In the genomic region with DNA sequence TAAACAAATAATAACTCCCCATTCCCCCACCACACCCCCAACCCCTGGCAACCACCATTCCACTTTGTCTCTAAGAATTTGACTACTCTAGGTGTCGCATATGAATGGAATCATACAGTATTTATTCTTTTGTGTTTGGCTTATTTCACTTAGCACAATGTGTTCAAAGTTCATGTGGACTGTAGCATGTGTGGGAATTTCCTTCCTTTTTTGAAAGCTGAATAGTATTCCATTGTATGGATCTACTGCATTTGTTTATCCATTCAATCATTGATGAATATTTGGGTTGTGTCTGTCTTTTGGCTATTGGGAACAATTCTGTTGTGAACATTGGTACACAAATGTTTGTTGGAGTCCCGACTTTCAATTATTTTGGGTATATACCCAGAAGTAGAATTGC, we compare ENCODE assay signal across 1 cellular context.
TF ChIP-seq lines count a peak whose summit lies in the region.

No MANE protein-coding gene starts in this region.

TF ChIP-seq in HepG2, 621 proteins besides CTCF, POLR2A, EP300 and RAD21 (continued from another document and continues in another):
- TF ChIP-seq, protein P1, sequence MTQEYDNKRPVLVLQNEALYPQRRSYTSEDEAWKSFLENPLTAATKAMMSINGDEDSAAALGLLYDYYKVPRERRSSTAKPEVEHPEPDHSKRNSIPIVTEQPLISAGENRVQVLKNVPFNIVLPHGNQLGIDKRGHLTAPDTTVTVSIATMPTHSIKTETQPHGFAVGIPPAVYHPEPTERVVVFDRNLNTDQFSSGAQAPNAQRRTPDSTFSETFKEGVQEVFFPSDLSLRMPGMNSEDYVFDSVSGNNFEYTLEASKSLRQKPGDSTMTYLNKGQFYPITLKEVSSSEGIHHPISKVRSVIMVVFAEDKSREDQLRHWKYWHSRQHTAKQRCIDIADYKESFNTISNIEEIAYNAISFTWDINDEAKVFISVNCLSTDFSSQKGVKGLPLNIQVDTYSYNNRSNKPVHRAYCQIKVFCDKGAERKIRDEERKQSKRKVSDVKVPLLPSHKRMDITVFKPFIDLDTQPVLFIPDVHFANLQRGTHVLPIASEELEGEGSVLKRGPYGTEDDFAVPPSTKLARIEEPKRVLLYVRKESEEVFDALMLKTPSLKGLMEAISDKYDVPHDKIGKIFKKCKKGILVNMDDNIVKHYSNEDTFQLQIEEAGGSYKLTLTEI (CRISPR knock-in tag; conservative IDR thresholded peaks at IDR 0.05) = no peak
- TF ChIP-seq SAP130 (CRISPR knock-in tag; IDR thresholded peaks at IDR 0.05; ENCODE audit: low read depth) = peak; percentile 73
- no peak for TF ChIP-seq ZNF263 (CRISPR knock-in tag; IDR thresholded peaks at IDR 0.05)
- TF ChIP-seq ZIK1 (CRISPR knock-in tag; IDR thresholded peaks at IDR 0.05; ENCODE audit: borderline replicate concordance, low read depth) = no peak
- TF ChIP-seq NFIC (IDR thresholded peaks at IDR 0.05; ENCODE audit: low read length) = 0 out of 2 replicates have a peak, but pooled peaks have one; percentile 29
- TF ChIP-seq ATF1 (CRISPR knock-in tag; IDR thresholded peaks at IDR 0.05) = no peak
- no peak for TF ChIP-seq SNRNP70 (IDR thresholded peaks at IDR 0.05; ENCODE audit: low read depth, low read length)
- TF ChIP-seq ERF (CRISPR knock-in tag; IDR thresholded peaks at IDR 0.05) = no peak; the same call in 1 of the 2 replicates
- no peak for TF ChIP-seq MAZ (IDR thresholded peaks at IDR 0.05; ENCODE audit: borderline replicate concordance, low read depth, low read length)
- no peak for TF ChIP-seq MAZ (CRISPR knock-in tag; IDR thresholded peaks at IDR 0.05; ENCODE audit: low read depth)
- no peak for TF ChIP-seq TFE3 (CRISPR knock-in tag; IDR thresholded peaks at IDR 0.05)
- TF ChIP-seq SUZ12 (IDR thresholded peaks at IDR 0.05; ENCODE audit: low read depth, low read length) = no peak
- no peak for TF ChIP-seq ZNF232 (CRISPR knock-in tag; IDR thresholded peaks at IDR 0.05; ENCODE audit: borderline replicate concordance)
- TF ChIP-seq NKX3-1 (CRISPR knock-in tag; IDR thresholded peaks at IDR 0.05) = no peak
- TF ChIP-seq, protein P2, sequence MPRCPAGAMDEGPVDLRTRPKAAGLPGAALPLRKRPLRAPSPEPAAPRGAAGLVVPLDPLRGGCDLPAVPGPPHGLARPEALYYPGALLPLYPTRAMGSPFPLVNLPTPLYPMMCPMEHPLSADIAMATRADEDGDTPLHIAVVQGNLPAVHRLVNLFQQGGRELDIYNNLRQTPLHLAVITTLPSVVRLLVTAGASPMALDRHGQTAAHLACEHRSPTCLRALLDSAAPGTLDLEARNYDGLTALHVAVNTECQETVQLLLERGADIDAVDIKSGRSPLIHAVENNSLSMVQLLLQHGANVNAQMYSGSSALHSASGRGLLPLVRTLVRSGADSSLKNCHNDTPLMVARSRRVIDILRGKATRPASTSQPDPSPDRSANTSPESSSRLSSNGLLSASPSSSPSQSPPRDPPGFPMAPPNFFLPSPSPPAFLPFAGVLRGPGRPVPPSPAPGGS (CRISPR knock-in tag; IDR thresholded peaks at IDR 0.05) = no peak
- TF ChIP-seq ZSCAN5A (CRISPR knock-in tag; IDR thresholded peaks at IDR 0.05; ENCODE audit: borderline replicate concordance) = no peak
- TF ChIP-seq MTF1 (CRISPR knock-in tag; IDR thresholded peaks at IDR 0.05) = no peak
- no peak for TF ChIP-seq RAD51 (IDR thresholded peaks at IDR 0.05; ENCODE audit: borderline replicate concordance)
- no peak for TF ChIP-seq REXO4 (CRISPR knock-in tag; IDR thresholded peaks at IDR 0.05; ENCODE audit: borderline replicate concordance)
- no peak for TF ChIP-seq LBX2 (CRISPR knock-in tag; IDR thresholded peaks at IDR 0.05; ENCODE audit: borderline replicate concordance)
- peak; percentile 26; the same call in 1 of the 2 replicates for TF ChIP-seq ZMYM3 (CRISPR knock-in tag; IDR thresholded peaks at IDR 0.05)
- TF ChIP-seq THAP7 (CRISPR knock-in tag; IDR thresholded peaks at IDR 0.05) = no peak
- peak; percentile 63; the same call in 1 of the 2 replicates for TF ChIP-seq RXRB (CRISPR knock-in tag; IDR thresholded peaks at IDR 0.05; ENCODE audit: borderline replicate concordance)
- no peak for TF ChIP-seq HOXA7 (CRISPR knock-in tag; IDR thresholded peaks at IDR 0.05)
- TF ChIP-seq SIN3A (IDR thresholded peaks at IDR 0.05; ENCODE audit: borderline replicate concordance, low read depth, low read length) = no peak
- TF ChIP-seq SALL1 (CRISPR knock-in tag; IDR thresholded peaks at IDR 0.05) = no peak; the same call in 1 of the 2 replicates
- TF ChIP-seq JARID2 (CRISPR knock-in tag; IDR thresholded peaks at IDR 0.05; ENCODE audit: insufficient replicate concordance) = no peak
- no peak for TF ChIP-seq SMARCC2 (IDR thresholded peaks at IDR 0.05)
- no peak for TF ChIP-seq ZC3H13 (CRISPR knock-in tag; IDR thresholded peaks at IDR 0.05)
- TF ChIP-seq, protein P3, sequence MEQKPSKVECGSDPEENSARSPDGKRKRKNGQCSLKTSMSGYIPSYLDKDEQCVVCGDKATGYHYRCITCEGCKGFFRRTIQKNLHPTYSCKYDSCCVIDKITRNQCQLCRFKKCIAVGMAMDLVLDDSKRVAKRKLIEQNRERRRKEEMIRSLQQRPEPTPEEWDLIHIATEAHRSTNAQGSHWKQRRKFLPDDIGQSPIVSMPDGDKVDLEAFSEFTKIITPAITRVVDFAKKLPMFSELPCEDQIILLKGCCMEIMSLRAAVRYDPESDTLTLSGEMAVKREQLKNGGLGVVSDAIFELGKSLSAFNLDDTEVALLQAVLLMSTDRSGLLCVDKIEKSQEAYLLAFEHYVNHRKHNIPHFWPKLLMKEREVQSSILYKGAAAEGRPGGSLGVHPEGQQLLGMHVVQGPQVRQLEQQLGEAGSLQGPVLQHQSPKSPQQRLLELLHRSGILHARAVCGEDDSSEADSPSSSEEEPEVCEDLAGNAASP (CRISPR knock-in tag; IDR thresholded peaks at IDR 0.05; ENCODE audit: borderline replicate concordance) = peak; percentile 18; the same call in 1 of the 2 replicates
- no peak for TF ChIP-seq SRSF9 (IDR thresholded peaks at IDR 0.05; ENCODE audit: borderline replicate concordance, insufficient read depth, low read depth, low read length, poor library complexity, severe bottlenecking)
- no peak for TF ChIP-seq ZNF790 (CRISPR knock-in tag; IDR thresholded peaks at IDR 0.05; ENCODE audit: borderline replicate concordance)
- TF ChIP-seq ZNF124 (CRISPR knock-in tag; IDR thresholded peaks at IDR 0.05) = no peak
- TF ChIP-seq ZNF563 (CRISPR knock-in tag; IDR thresholded peaks at IDR 0.05) = no peak
- TF ChIP-seq KDM3A (CRISPR knock-in tag; IDR thresholded peaks at IDR 0.05; ENCODE audit: low read depth) = no peak
- no peak for TF ChIP-seq ZNF607 (CRISPR knock-in tag; IDR thresholded peaks at IDR 0.05; ENCODE audit: borderline replicate concordance)
- peak; percentile 44; the same call in 1 of the 2 replicates for TF ChIP-seq FOXK1 (CRISPR knock-in tag; IDR thresholded peaks at IDR 0.05; ENCODE audit: borderline replicate concordance, low read depth)
- TF ChIP-seq ZBTB4 (CRISPR knock-in tag; IDR thresholded peaks at IDR 0.05; ENCODE audit: borderline replicate concordance) = no peak
- TF ChIP-seq ZNF616 (CRISPR knock-in tag; IDR thresholded peaks at IDR 0.05; ENCODE audit: low read depth) = no peak
- TF ChIP-seq ZNF296 (CRISPR knock-in tag; conservative IDR thresholded peaks at IDR 0.05) = no peak
- no peak for TF ChIP-seq ZNF703 (CRISPR knock-in tag; IDR thresholded peaks at IDR 0.05; ENCODE audit: borderline replicate concordance)
- TF ChIP-seq MTA1 (CRISPR knock-in tag; IDR thresholded peaks at IDR 0.05; ENCODE audit: borderline replicate concordance) = no peak
- TF ChIP-seq TP53 (CRISPR knock-in tag; conservative IDR thresholded peaks at IDR 0.05) = no peak
- no peak for TF ChIP-seq DMTF1 (CRISPR knock-in tag; IDR thresholded peaks at IDR 0.05)
- no peak for TF ChIP-seq ZNF121 (CRISPR knock-in tag; IDR thresholded peaks at IDR 0.05)
- TF ChIP-seq CBX2 (IDR thresholded peaks at IDR 0.05; ENCODE audit: low read depth, low read length) = no peak
- no peak for TF ChIP-seq CBX2 (CRISPR knock-in tag; IDR thresholded peaks at IDR 0.05; ENCODE audit: low read depth)
- no peak for TF ChIP-seq ATF3 (CRISPR knock-in tag; IDR thresholded peaks at IDR 0.05)
- TF ChIP-seq ZNF143 (CRISPR knock-in tag; IDR thresholded peaks at IDR 0.05) = no peak
- peak; percentile 51 for TF ChIP-seq NCOA2 (CRISPR knock-in tag; IDR thresholded peaks at IDR 0.05)
- TF ChIP-seq, protein P4, sequence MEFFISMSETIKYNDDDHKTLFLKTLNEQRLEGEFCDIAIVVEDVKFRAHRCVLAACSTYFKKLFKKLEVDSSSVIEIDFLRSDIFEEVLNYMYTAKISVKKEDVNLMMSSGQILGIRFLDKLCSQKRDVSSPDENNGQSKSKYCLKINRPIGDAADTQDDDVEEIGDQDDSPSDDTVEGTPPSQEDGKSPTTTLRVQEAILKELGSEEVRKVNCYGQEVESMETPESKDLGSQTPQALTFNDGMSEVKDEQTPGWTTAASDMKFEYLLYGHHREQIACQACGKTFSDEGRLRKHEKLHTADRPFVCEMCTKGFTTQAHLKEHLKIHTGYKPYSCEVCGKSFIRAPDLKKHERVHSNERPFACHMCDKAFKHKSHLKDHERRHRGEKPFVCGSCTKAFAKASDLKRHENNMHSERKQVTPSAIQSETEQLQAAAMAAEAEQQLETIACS (CRISPR knock-in tag; IDR thresholded peaks at IDR 0.05) = no peak
